Comparison of ENCODE assay signal across 8 cellular contexts in the genomic region with DNA sequence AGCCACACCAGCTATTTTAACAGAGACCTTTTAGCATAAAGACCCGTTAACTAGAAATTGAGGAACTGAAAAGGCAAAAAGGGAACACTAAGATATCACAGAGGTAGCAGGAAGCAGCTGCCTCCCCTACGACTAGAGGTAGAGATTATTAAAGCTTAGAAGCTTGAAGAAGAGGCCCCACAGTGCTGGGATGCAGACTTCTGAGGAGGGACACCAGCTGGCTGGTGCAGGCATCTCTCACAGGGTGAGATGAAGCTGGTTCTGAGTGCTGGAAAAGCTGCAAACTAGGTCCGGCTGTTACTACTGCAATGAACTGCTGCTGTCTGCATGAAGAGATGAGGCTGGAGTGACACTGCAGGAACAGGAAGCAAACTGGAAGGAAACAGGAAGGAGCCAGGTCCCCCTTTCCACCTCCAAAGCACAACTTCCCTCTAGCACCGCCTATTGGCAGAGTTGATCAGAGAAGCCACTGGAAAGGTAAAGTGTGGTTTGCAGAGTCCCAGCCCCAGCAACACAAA.
DNase-seq lines count a peak whose midpoint lies in the region; ATAC-seq and TF ChIP-seq lines count a peak whose summit lies in the region.

No MANE protein-coding gene starts in this region.

- no peaks in the 10 kb centered on the region for H3K36me3 Mint-ChIP-seq in activated CD8-positive, alpha-beta T cell treated with anti-CD3 and anti-CD28 coated beads, Interleukin-2, amount 10 ng/mL, durations not matched to agents 7 days and 5 days (ENCODE audit: low read depth)

- H3K9me3 ChIP-seq in thymus (ENCODE audit: control insufficient read depth) = no peaks in the 10 kb centered on the region

- no peak overlapping the region for H3K4me3 Mint-ChIP-seq in activated CD8-positive, alpha-beta T cell treated with anti-CD3 and anti-CD28 coated beads, Interleukin-2, amount 10 ng/mL, durations not matched to agents 7 days and 5 days

- CTCF ChIA-PET in activated CD8-positive, alpha-beta T cell treated with anti-CD3 and anti-CD28 coated beads, Interleukin-2, amount 10 ng/mL, durations not matched to agents 7 days and 5 days (lab: Charles Lee) = interaction anchor here (1.1 kb wide), 1 partner anchor 111 kb away, joined by 3 read pairs; no protein-coding TSS in a partner anchor

- H3K9me3 Mint-ChIP-seq in activated CD8-positive, alpha-beta T cell treated with anti-CD3 and anti-CD28 coated beads, Interleukin-2, amount 10 ng/mL, durations not matched to agents 7 days and 5 days (ENCODE audit: insufficient read depth) = no peaks in the 10 kb centered on the region

- in situ Hi-C loops in brain microvascular endothelial cell (cut with HindIII; ENCODE audit: low pct_ligation_motif_present, low sequenced_read_pairs) = no loop called here

- H3K36me3 ChIP-seq in thymus (ENCODE audit: control insufficient read depth, insufficient read depth) (no peaks in the 10 kb centered on the region), brain microvascular endothelial cell (replicated peaks) (no peaks in the 10 kb centered on the region)

- TF ChIP-seq CTCF in brain microvascular endothelial cell (IDR thresholded peaks at IDR 0.05; ENCODE audit: low read depth, low read length, missing control alignments) = no peak

- peak; percentile 97 for ATAC-seq in GM21717 (IDR thresholded peaks at IDR 0.05; ENCODE audit: unreplicated experiment)
- no peak for ATAC-seq in activated CD8-positive, alpha-beta T cell treated with anti-CD3 and anti-CD28 coated beads, Interleukin-2, amount 10 ng/mL, durations not matched to agents 7 days and 5 days

- DNase-seq in activated gamma-delta T cell treated with Interleukin-2 at 50 U/mL for 16 hours (peak; percentile 8), activated gamma-delta T cell (lab: John Stamatoyannopoulos, UW) (no peak), HT-29 (ENCODE audit: low spot score) (peak; percentile 46), GOT3 (lab: John Stamatoyannopoulos, UW) (no peak), brain microvascular endothelial cell (no peak)
- DNase-seq in activated CD8-positive, alpha-beta T cell treated with anti-CD3 and anti-CD28 coated beads, Interleukin-2, amount 10 ng/mL, durations not matched to agents 7 days and 5 days = peak; percentile 26

- no peak overlapping the region for H3K27ac Mint-ChIP-seq in activated CD8-positive, alpha-beta T cell treated with anti-CD3 and anti-CD28 coated beads, Interleukin-2, amount 10 ng/mL, durations not matched to agents 7 days and 5 days

- 13% methylated on average over 4 of the region's 4 CpGs for WGBS in thymus

- no peaks in the 10 kb centered on the region for H3K27me3 ChIP-seq in thymus (ENCODE audit: control insufficient read depth, insufficient read depth)
- H3K27me3 ChIP-seq in brain microvascular endothelial cell (replicated peaks) = no peaks in the 10 kb centered on the region

- POLR2A ChIA-PET in activated CD8-positive, alpha-beta T cell treated with anti-CD3 and anti-CD28 coated beads, Interleukin-2, amount 10 ng/mL, durations not matched to agents 7 days and 5 days (lab: Charles Lee) = no interaction called here

- peaks cover 9% of the 10 kb centered on the region for H3K4me1 Mint-ChIP-seq in activated CD8-positive, alpha-beta T cell treated with anti-CD3 and anti-CD28 coated beads, Interleukin-2, amount 10 ng/mL, durations not matched to agents 7 days and 5 days (ENCODE audit: low read depth)

- H3K27ac ChIP-seq in thymus (ENCODE audit: low read depth) = peak overlapping the region; percentile 37
- H3K27ac ChIP-seq in brain microvascular endothelial cell = no peak overlapping the region

- H3K4me3 ChIP-seq in thymus (ENCODE audit: low read length) = peak overlapping the region; percentile 10
- no peak overlapping the region for H3K4me3 ChIP-seq in brain microvascular endothelial cell (ENCODE audit: low read depth, low read length)

- no peaks in the 10 kb centered on the region for H3K27me3 Mint-ChIP-seq in activated CD8-positive, alpha-beta T cell treated with anti-CD3 and anti-CD28 coated beads, Interleukin-2, amount 10 ng/mL, durations not matched to agents 7 days and 5 days (ENCODE audit: low read depth)

- peaks cover 4% of the 10 kb centered on the region for H3K4me1 ChIP-seq in thymus (ENCODE audit: control insufficient read depth, insufficient read depth, low read length)

Comparison
In these comparisons a context has a peak if more than half of its experiments do, and no peak if none do; other contexts are left out.
1. DNase-seq: peak in activated gamma-delta T cell treated with Interleukin-2 at 50 U/mL for 16 hours (single experiment), HT-29 (single experiment) and activated CD8-positive, alpha-beta T cell treated with anti-CD3 and anti-CD28 coated beads, Interleukin-2, amount 10 ng/mL, durations not matched to agents 7 days and 5 days (single experiment); none in activated gamma-delta T cell (single experiment), GOT3 (single experiment) and brain microvascular endothelial cell (single experiment).